Comparison of ENCODE assay signal across 27 cellular contexts in the genomic region with DNA sequence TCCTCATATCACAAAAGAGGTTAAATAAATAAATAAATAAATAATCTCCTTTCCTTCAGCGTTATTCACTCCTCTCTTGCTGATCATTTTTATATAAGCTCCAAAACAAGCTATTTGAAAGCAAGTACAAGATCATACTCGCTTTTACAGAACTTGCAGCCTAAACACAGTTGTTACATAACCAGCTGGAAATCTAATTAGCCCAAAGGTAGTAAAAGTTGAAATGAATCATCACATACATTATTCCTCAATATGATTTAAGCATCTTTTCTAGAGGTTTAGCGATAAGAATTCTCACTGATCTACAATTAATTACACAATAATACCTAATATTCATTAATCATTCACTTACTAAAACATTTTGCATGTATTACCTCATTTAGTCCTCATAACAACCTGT.
"Had no signal": no experiment of that assay in that cellular context is flagged by ENCODE, and none has a peak within 500 bp of the region (broad histone marks: within the 10 kb centered on the region; RNA-seq: fewer than 3 reads in every experiment).

No MANE protein-coding gene starts in this region.

- H3K9me3 Mint-ChIP-seq: mesothelial cell of epicardium; naive B cell; natural killer cell treated with Interleukin-12 subunit alpha and Interleukin-12 subunit beta and Interleukin-15 and Interleukin-18, amount 100 ng/mL, for 72 hours; neural crest cell; stimulated activated effector memory CD8-positive, alpha-beta T cell treated with anti-CD3 and anti-CD28 coated beads, Interleukin-12 subunit alpha, Interleukin-12 subunit beta, amount 100 ng/mL, for 72 hours had no signal

- H3K27me3 Mint-ChIP-seq: naive B cell; natural killer cell treated with Interleukin-12 subunit alpha and Interleukin-12 subunit beta and Interleukin-15 and Interleukin-18, amount 100 ng/mL, for 72 hours had no signal

- H3K4me3 ChIP-seq: coronary artery, esophagus squamous epithelium, lung, mucosa of descending colon, pancreas, stomach, thyroid gland had no signal

- H3K27ac ChIP-seq: coronary artery, esophagus squamous epithelium, neutrophil, pancreas, stomach, thyroid gland had no signal

- H3K27ac Mint-ChIP-seq: mesothelial cell of epicardium; natural killer cell treated with Interleukin-12 subunit alpha and Interleukin-12 subunit beta and Interleukin-15 and Interleukin-18, amount 100 ng/mL, for 72 hours; stimulated activated effector memory CD8-positive, alpha-beta T cell treated with anti-CD3 and anti-CD28 coated beads, Interleukin-12 subunit alpha, Interleukin-12 subunit beta, amount 100 ng/mL, for 72 hours had no signal

- FAIRE-seq: endothelial cell of umbilical vein, frontal cortex, pancreas had no signal

- H3K27me3 ChIP-seq: esophagus squamous epithelium, neutrophil, pancreas, stomach, thyroid gland had no signal

- DNase-seq: dermis blood vessel endothelial cell; effector memory CD4-positive, alpha-beta T cell; erythroblast; esophagus squamous epithelium; head of caudate nucleus; kidney; mesenchymal stem cell; mucosa of descending colon; naive B cell; pancreas; stimulated activated CD4-positive, alpha-beta T cell treated with anti-CD3 and anti-CD28 coated beads, Interleukin-2, amount 100 ng/mL, for 24 hours; stimulated activated CD4-positive, alpha-beta T cell treated with anti-CD3 and anti-CD28 coated beads, Interleukin-4, amount 100 ng/mL, for 24 hours; stimulated activated naive CD4-positive, alpha-beta T cell treated with Interleukin-2 at 50 U/mL for 16 hours; stomach; thyroid gland; trophoblast cell had no signal

- H3K4me1 ChIP-seq: esophagus squamous epithelium, pancreas, stomach, thyroid gland had no signal

- H3K4me3 Mint-ChIP-seq: mesothelial cell of epicardium; naive B cell; natural killer cell treated with Interleukin-12 subunit alpha and Interleukin-12 subunit beta and Interleukin-15 and Interleukin-18, amount 100 ng/mL, for 72 hours; neural crest cell; stimulated activated effector memory CD8-positive, alpha-beta T cell treated with anti-CD3 and anti-CD28 coated beads, Interleukin-12 subunit alpha, Interleukin-12 subunit beta, amount 100 ng/mL, for 72 hours had no signal

- H3K4me1 Mint-ChIP-seq: naive B cell; stimulated activated effector memory CD8-positive, alpha-beta T cell treated with anti-CD3 and anti-CD28 coated beads, Interleukin-12 subunit alpha, Interleukin-12 subunit beta, amount 100 ng/mL, for 72 hours had no signal

- H3K9me3 ChIP-seq: esophagus squamous epithelium, mucosa of descending colon, neutrophil, pancreas, stomach, thyroid gland had no signal

- ATAC-seq: left lobe of liver; mucosa of descending colon; natural killer cell treated with Interleukin-12 subunit alpha and Interleukin-12 subunit beta and Interleukin-15 and Interleukin-18, amount 100 ng/mL, for 72 hours; pancreas; sciatic nerve; stimulated activated effector memory CD8-positive, alpha-beta T cell treated with anti-CD3 and anti-CD28 coated beads, Interleukin-12 subunit alpha, Interleukin-12 subunit beta, amount 100 ng/mL, for 72 hours had no signal
